In the genomic region with DNA sequence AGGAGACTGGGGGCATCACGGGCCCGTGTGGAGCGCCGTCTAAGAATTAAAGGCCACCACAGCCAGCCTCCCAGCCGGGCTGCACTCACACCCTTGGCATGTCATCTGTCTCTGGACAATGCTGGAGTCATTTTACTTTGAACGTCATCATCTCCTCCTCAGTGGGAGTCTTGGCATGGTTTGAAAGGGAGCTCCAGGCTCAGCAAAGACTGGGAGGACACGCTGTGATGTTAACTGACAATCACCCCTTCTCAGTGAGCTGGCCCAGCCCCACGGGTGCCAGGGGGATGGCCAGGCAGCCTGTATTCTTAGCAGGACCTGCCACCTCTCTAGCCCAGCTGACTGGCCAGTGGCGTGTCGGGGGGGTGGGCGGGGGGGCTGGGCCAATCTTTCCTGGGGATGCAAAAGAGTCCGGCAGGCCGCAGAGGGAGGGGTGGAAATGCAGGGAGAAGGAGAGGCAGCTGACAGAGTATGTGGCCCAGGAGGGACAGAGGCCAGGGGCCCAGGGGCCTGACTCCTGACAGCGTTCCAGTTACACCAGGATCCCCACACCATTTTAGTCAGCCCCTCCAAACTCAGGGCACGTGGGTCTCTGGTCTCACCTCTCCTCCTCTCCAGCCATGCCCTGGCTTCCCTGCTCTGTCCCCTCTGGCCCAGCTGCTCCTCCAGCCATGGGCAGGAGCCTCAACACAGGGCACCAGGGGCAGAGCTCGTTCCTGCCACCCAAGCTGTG, we compare ENCODE assay signal across 10 cellular contexts.
DNase-seq lines count a peak whose midpoint lies in the region; ATAC-seq and TF ChIP-seq lines count a peak whose summit lies in the region.
"Had no signal": no experiment of that assay in that cellular context is flagged by ENCODE, and none has a peak within 500 bp of the region (broad histone marks: within the 10 kb centered on the region; RNA-seq: fewer than 3 reads in every experiment).

No MANE protein-coding gene starts in this region.

- H3K27ac Mint-ChIP-seq in activated naive CD8-positive, alpha-beta T cell treated with anti-CD3 and anti-CD28 coated beads for 36 hours: peak overlapping the region; percentile 8

- 88 to 94% methylated on average over 11 to 16 of the region's 16 CpGs for WGBS in upper lobe of left lung, 2 donors

- H3K36me3 Mint-ChIP-seq in activated naive CD8-positive, alpha-beta T cell treated with anti-CD3 and anti-CD28 coated beads for 36 hours: peaks cover 8% of the 10 kb centered on the region

- H3K27me3 Mint-ChIP-seq in activated naive CD8-positive, alpha-beta T cell treated with anti-CD3 and anti-CD28 coated beads for 36 hours: no peaks in the 10 kb centered on the region

- no peaks in the 10 kb centered on the region for H3K9me3 ChIP-seq in upper lobe of left lung

- no peak for ATAC-seq in upper lobe of left lung (ENCODE audit: low FRiP score in 2 of 2)
- ATAC-seq: Panc1 had no signal

- no peaks in the 10 kb centered on the region for H3K4me1 ChIP-seq in upper lobe of left lung

- no peak overlapping the region for H3K4me3 Mint-ChIP-seq in activated naive CD8-positive, alpha-beta T cell treated with anti-CD3 and anti-CD28 coated beads for 36 hours

- DNase-seq in A172 (ENCODE audit: low spot score) (peak; percentile 8), GM03348 (ENCODE audit: low spot score) (peak; percentile 29), iPS-NIHi11 (ENCODE audit: low spot score) (peak; percentile 52), dedifferentiated amniotic fluid mesenchymal stem cell (ENCODE audit: extremely low spot score) (no peak), upper lobe of left lung (no peak)
- DNase-seq in activated naive CD8-positive, alpha-beta T cell treated with anti-CD3 and anti-CD28 coated beads for 36 hours: no peak
- no peak for DNase-seq in stimulated activated CD4-positive, alpha-beta T cell treated with anti-CD3 and anti-CD28 coated beads, Interleukin-1b, Interleukin-23, amount 100 ng/mL, for 48 hours
- DNase-seq in activated effector memory CD4-positive, alpha-beta T cell treated with anti-CD3 and anti-CD28 coated beads, Interleukin-2, amount 50 U/mL, for 16 hours: no peak
- DNase-seq: erythroblast had no signal

- no peak for TF ChIP-seq CTCF in upper lobe of left lung (IDR thresholded peaks at IDR 0.05)

- no peaks in the 10 kb centered on the region for H3K9me3 Mint-ChIP-seq in activated naive CD8-positive, alpha-beta T cell treated with anti-CD3 and anti-CD28 coated beads for 36 hours

- no peak overlapping the region for H3K27ac ChIP-seq in upper lobe of left lung

- H3K36me3 ChIP-seq in upper lobe of left lung: peaks cover 0 to 6% (median 0%) of the 10 kb centered on the region in 4 donors

- no peak for TF ChIP-seq POLR2A in upper lobe of left lung (IDR thresholded peaks at IDR 0.05)

- TF ChIP-seq EP300 in upper lobe of left lung (IDR thresholded peaks at IDR 0.05): no peak

- no peaks in the 10 kb centered on the region for H3K27me3 ChIP-seq in upper lobe of left lung

- H3K4me1 Mint-ChIP-seq in activated naive CD8-positive, alpha-beta T cell treated with anti-CD3 and anti-CD28 coated beads for 36 hours: peaks cover 48% of the 10 kb centered on the region

- no peak overlapping the region for H3K4me3 ChIP-seq in upper lobe of left lung

Comparison
In these comparisons a context has a peak if more than half of its experiments do, and no peak if none do; other contexts are left out.
1. DNase-seq: peak in A172 (single experiment), GM03348 (single experiment) and iPS-NIHi11 (single experiment); none in activated naive CD8-positive, alpha-beta T cell treated with anti-CD3 and anti-CD28 coated beads for 36 hours (single experiment), dedifferentiated amniotic fluid mesenchymal stem cell (single experiment), stimulated activated CD4-positive, alpha-beta T cell treated with anti-CD3 and anti-CD28 coated beads, Interleukin-1b, Interleukin-23, amount 100 ng/mL, for 48 hours (single experiment), activated effector memory CD4-positive, alpha-beta T cell treated with anti-CD3 and anti-CD28 coated beads, Interleukin-2, amount 50 U/mL, for 16 hours (single experiment) and upper lobe of left lung (0 of 2).